8 cellular contexts compared by ENCODE assay signal in genomic region chr14:24270537-24271133, GRCh38. TPM values are rescaled to one million over a fixed set of nuclear protein-coding genes. Genes with fewer than 3 reads are reported as not detected.
DNase-seq lines count a peak whose midpoint lies in the region; ATAC-seq, FAIRE-seq and TF ChIP-seq lines count a peak whose summit lies in the region.

No MANE protein-coding gene starts in this region.

- H3K4me3 Mint-ChIP-seq in astrocyte (ENCODE audit: unreplicated experiment) = peak overlapping the region; percentile 92

- H3K4me1 ChIP-seq in astrocyte (ENCODE audit: insufficient read depth, low read length) = peaks cover 5% of the 10 kb centered on the region
- H3K4me1 ChIP-seq in upper lobe of right lung = peaks cover 37% of the 10 kb centered on the region

- no peak for TF ChIP-seq POLR2A in lower leg skin (IDR thresholded peaks at IDR 0.05)

- POLR2A ChIA-PET in AG04450 (lab: Yijun Ruan, JAX) = interaction anchor here (0.8 to 3.6 kb wide), 9 partner anchors 9 to 161 kb away, joined by 3 to 50 read pairs (median 8); partner anchors contain the start of genes CHMP4A, CIDEB, DCAF11 and DHRS1

- H3K4me3 ChIP-seq in AG04450 (ENCODE audit: low read depth, low read length) (peak overlapping the region; percentile 88), astrocyte (ENCODE audit: insufficient read depth, low read depth, low read length) (peak overlapping the region; percentile 82), lower leg skin (ENCODE audit: low read depth, poor library complexity, severe bottlenecking) (peak overlapping the region; percentile 87), upper lobe of right lung (peak overlapping the region; percentile 95)

- no peaks in the 10 kb centered on the region for H3K9me3 ChIP-seq in AG04450 (ENCODE audit: control insufficient read depth, insufficient read depth, low read length)
- no peaks in the 10 kb centered on the region for H3K9me3 ChIP-seq in astrocyte (ENCODE audit: insufficient read depth, low read depth, low read length)
- no peaks in the 10 kb centered on the region for H3K9me3 ChIP-seq in upper lobe of right lung

- H3K36me3 ChIP-seq in astrocyte (ENCODE audit: insufficient read depth, low read length) (peaks cover 7% of the 10 kb centered on the region), upper lobe of right lung (peaks cover 32% of the 10 kb centered on the region)

- intact Hi-C loops in lower leg skin (cut with DNase I; ENCODE audit: low total_unique reads) (no loop called here), upper lobe of right lung (cut with DNase I) (no loop called here)

- FAIRE-seq in astrocyte (lab: Jason Lieb, UNC) = no peak

- WGBS in lower leg skin, 2 donors = 9 to 11% methylated on average over 13 of the region's 13 CpGs

- peak overlapping the region; percentile 93 for H2AFZ ChIP-seq in astrocyte (ENCODE audit: low read depth, low read length)

- ATAC-seq in HG02981 (IDR thresholded peaks at IDR 0.05; ENCODE audit: unreplicated experiment) (peak; percentile 1), upper lobe of right lung (no peak), GM21825 (IDR thresholded peaks at IDR 0.05; ENCODE audit: unreplicated experiment) (no peak), GM18498 (IDR thresholded peaks at IDR 0.05; ENCODE audit: unreplicated experiment) (no peak)

- H3K9ac ChIP-seq in astrocyte (ENCODE audit: low read length) = peak overlapping the region; percentile 94

- H3K27ac ChIP-seq in AG04450 (ENCODE audit: low read depth, low read length) (peak overlapping the region; percentile 87), astrocyte (ENCODE audit: low read depth, low read length) (peak overlapping the region; percentile 92), upper lobe of right lung (peak overlapping the region; percentile 100)

- peaks cover 25% of the 10 kb centered on the region for H3K36me3 Mint-ChIP-seq in astrocyte (ENCODE audit: low read depth, unreplicated experiment)

- CTCF ChIA-PET in AG04450 (lab: Charles Lee) = interaction anchor here (0.6 to 3.0 kb wide), 5 partner anchors 27 to 66 kb away, joined by 3 to 19 read pairs (median 6); partner anchors contain the start of gene TINF2

- no peaks in the 10 kb centered on the region for H3K27me3 Mint-ChIP-seq in astrocyte (ENCODE audit: low read depth, unreplicated experiment)

- no peaks in the 10 kb centered on the region for H3K9me3 Mint-ChIP-seq in astrocyte (ENCODE audit: unreplicated experiment)

- H3K27ac Mint-ChIP-seq in astrocyte (ENCODE audit: unreplicated experiment) = peak overlapping the region; percentile 93

- H3K4me2 ChIP-seq in astrocyte (ENCODE audit: low read length) = peak overlapping the region; percentile 94

- peaks cover 7% of the 10 kb centered on the region for H3K4me1 Mint-ChIP-seq in astrocyte (ENCODE audit: low read depth, unreplicated experiment)

- TF ChIP-seq CTCF in AG04450 (IDR thresholded peaks at IDR 0.05; ENCODE audit: low read depth, low read length) (no peak), astrocyte (IDR thresholded peaks at IDR 0.05; ENCODE audit: insufficient read depth, low read depth, low read length) (no peak), lower leg skin (IDR thresholded peaks at IDR 0.05) (no peak), upper lobe of right lung (IDR thresholded peaks at IDR 0.05) (no peak)

- no peaks in the 10 kb centered on the region for H4K20me1 ChIP-seq in astrocyte (ENCODE audit: insufficient read depth, low read length)

- no peaks in the 10 kb centered on the region for H3K79me2 ChIP-seq in astrocyte (ENCODE audit: insufficient read depth, low read length)

- no peak for DNase-seq in AG04450 (ENCODE audit: low read depth, low spot score)
- DNase-seq in astrocyte (ENCODE audit: low read depth) = no peak
- DNase-seq in lower leg skin (ENCODE audit: low spot score in 2 of 2) = no peak
- DNase-seq in upper lobe of right lung = no peak
- no peak for DNase-seq in stimulated activated CD4-positive, alpha-beta T cell treated with anti-CD3 and anti-CD28 coated beads, Interleukin-4, amount 100 ng/mL, for 24 hours

- H3K27me3 ChIP-seq in AG04450 (ENCODE audit: control insufficient read depth, insufficient read depth, low read length) = no peaks in the 10 kb centered on the region
- H3K27me3 ChIP-seq in astrocyte (ENCODE audit: insufficient read depth, low read length) = no peaks in the 10 kb centered on the region
- H3K27me3 ChIP-seq in upper lobe of right lung = no peaks in the 10 kb centered on the region

RNA-seq across cellular contexts. Expression of gene RABGGTA, which starts 0.8 kb away (rescaled TPM):
- 17.9 and 24.7 TPM in 2 replicates for polyA plus RNA-seq in AG04450 (2011; rRNA removed)
- 36.2 and 50.6 TPM in 2 replicates for polyA minus RNA-seq in AG04450 (2011; rRNA and poly(A)+ RNA removed)
- total RNA-seq in astrocyte (26.6 and 27.3 TPM in 2 replicates), lower leg skin (10 to 100 TPM; 35.5 to 69.4 (median 44.7) TPM), upper lobe of right lung (50.3 TPM)

RNA-seq across cellular contexts. Expression of gene TGM1, which starts 7.7 kb away (rescaled TPM):
- 0.97 and 1.4 TPM in 2 replicates for polyA plus RNA-seq in AG04450 (2011; rRNA removed)
- 0.87 and 1.4 TPM in 2 replicates for polyA minus RNA-seq in AG04450 (2011; rRNA and poly(A)+ RNA removed)
- total RNA-seq in astrocyte (3.8 and 4.8 TPM in 2 replicates), lower leg skin (100 to 1,000 TPM; 160 to 283 (median 235) TPM), upper lobe of right lung (12.3 TPM)

RNA-seq across cellular contexts. Expression of gene TINF2, which starts 28.2 kb away (rescaled TPM):
- polyA plus RNA-seq in AG04450 (2011; rRNA removed) = 38.2 and 38.4 TPM in 2 replicates
- 32.6 TPM in 2 replicates for polyA minus RNA-seq in AG04450 (2011; rRNA and poly(A)+ RNA removed)
- total RNA-seq in astrocyte (33.0 and 36.2 TPM in 2 replicates), lower leg skin (10 to 100 TPM; 52.5 to 70.9 (median 60.0) TPM), upper lobe of right lung (92.3 TPM)

RNA-seq across cellular contexts. Expression of gene DHRS1, which starts 28.9 kb away (rescaled TPM):
- 33.8 and 36.6 TPM in 2 replicates for polyA plus RNA-seq in AG04450 (2011; rRNA removed)
- 30.1 and 47.1 TPM in 2 replicates for polyA minus RNA-seq in AG04450 (2011; rRNA and poly(A)+ RNA removed)
- total RNA-seq in astrocyte (26.5 and 30.3 TPM in 2 replicates), lower leg skin (100 to 1,000 TPM in 1 of 4 donors, 10 to 100 TPM in 3; 55.0 to 112 (median 90.6) TPM), upper lobe of right lung (28.0 TPM)

RNA-seq across cellular contexts. Expression of gene NOP9, which starts 29.0 kb away (rescaled TPM):
- polyA plus RNA-seq in AG04450 (2011; rRNA removed) = 12.0 and 13.7 TPM in 2 replicates
- 25.0 and 30.6 TPM in 2 replicates for polyA minus RNA-seq in AG04450 (2011; rRNA and poly(A)+ RNA removed)
- 22.9 and 23.5 TPM in 2 replicates for total RNA-seq in astrocyte
- 10 to 100 TPM; 13.8 to 20.4 (median 17.6) TPM for total RNA-seq in lower leg skin
- 21.4 TPM for total RNA-seq in upper lobe of right lung

Comparison
In these comparisons a context has a peak if more than half of its experiments do, and no peak if none do; other contexts are left out.
1. RNA of gene TGM1, which starts 7.7 kb away (total RNA-seq): 160 to 283 TPM in lower leg skin; 12.3 TPM in upper lobe of right lung (single experiment) and 3.8 to 4.8 TPM in astrocyte; every median in the first group is over 10 times any median in the second.
2. Peak in every context shown above with its lines, with median percentiles within 50 percentile points of each other: H3K27ac ChIP-seq and H3K4me3 ChIP-seq.